ENCODE assay signal across 10 cellular contexts in the genomic region with DNA sequence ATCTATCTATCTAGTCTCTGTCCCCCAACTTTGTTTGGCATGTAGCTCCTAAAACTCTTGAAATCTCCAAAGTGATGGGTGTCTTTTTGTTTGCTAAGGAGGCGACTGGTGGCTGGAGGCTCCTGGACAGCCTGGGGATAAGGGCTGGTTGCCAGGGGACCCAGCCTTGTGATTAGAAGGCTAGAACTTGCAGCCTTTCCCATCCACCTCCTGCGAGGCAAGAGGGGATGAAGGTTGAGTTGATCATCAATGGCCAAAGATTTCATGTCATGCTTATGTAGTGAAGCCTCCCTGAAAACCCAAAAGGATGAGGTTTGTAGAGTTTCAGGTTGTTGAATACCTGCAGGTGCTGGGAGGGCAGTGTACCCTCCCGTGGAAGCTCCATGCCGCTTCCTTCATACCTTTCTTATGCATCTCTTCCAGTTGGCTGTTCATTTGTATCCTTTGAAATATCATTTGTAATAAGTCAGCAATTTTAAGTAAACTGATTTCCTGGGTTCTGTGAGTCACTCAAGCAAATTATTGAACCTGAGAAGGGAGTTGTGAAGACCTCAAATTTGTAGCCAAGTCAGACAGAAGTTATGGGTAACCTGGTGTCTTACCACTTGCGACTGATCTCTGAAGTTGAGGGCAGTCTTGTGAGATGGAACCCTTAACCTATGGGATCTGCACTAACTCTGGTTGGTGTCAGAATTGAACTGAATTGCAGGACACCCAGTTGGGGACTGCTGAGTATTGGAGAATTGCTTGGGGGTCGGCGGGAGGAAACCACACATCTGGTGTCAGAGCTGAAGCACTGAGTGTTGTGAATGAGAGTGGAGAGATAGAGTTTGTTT.
DNase-seq lines count a peak whose midpoint lies in the region; ATAC-seq, FAIRE-seq and TF ChIP-seq lines count a peak whose summit lies in the region.
"Had no signal": no experiment of that assay in that cellular context is flagged by ENCODE, and none has a peak within 500 bp of the region (broad histone marks: within the 10 kb centered on the region; RNA-seq: fewer than 3 reads in every experiment).

No MANE protein-coding gene starts in this region.

- ATAC-seq in activated CD8-positive, alpha-beta memory T cell treated with anti-CD3 and anti-CD28 coated beads, Interleukin-2, amount 10 ng/mL, durations not matched to agents 7 days and 5 days = peak; percentile 40
- no peak for ATAC-seq in HepG2
- ATAC-seq in Right ventricle myocardium inferior = no peak

- DNase-seq in activated effector memory CD4-positive, alpha-beta T cell treated with anti-CD3 and anti-CD28 coated beads, Interleukin-2, amount 50 U/mL, for 16 hours = peak; percentile 48
- no peak for DNase-seq in activated effector memory CD4-positive, alpha-beta T cell treated with Interleukin-2 at 50 U/mL for 16 hours
- DNase-seq in activated CD8-positive, alpha-beta memory T cell treated with anti-CD3 and anti-CD28 coated beads, Interleukin-2, amount 10 ng/mL, durations not matched to agents 7 days and 5 days = peak; percentile 44
- DNase-seq in HepG2 (ENCODE audit: low spot score) (no peak), Right ventricle myocardium inferior (ENCODE audit: missing footprints) (no peak), SK-N-SH (no peak), neuronal stem cell (ENCODE audit: low spot score) (no peak)
- DNase-seq: esophagus squamous epithelium had no signal

- H3K9me3 Mint-ChIP-seq in activated CD8-positive, alpha-beta memory T cell treated with anti-CD3 and anti-CD28 coated beads, Interleukin-2, amount 10 ng/mL, durations not matched to agents 7 days and 5 days (ENCODE audit: low read depth) = peaks cover 3% of the 10 kb centered on the region

- H4K20me1 ChIP-seq in HepG2 (ENCODE audit: insufficient read depth, low read length) (peaks cover 29% of the 10 kb centered on the region; the same call in 1 of the 2 replicates), SK-N-SH (ENCODE audit: insufficient read depth) (no peaks in the 10 kb centered on the region)

- H3K14ac ChIP-seq in neuronal stem cell (ENCODE audit: low read length) = no peak overlapping the region

- no peak overlapping the region for H4K8ac ChIP-seq in neuronal stem cell (ENCODE audit: low read depth, low read length)

- H3K9me3 ChIP-seq in HepG2 (ENCODE audit: low read length) (no peaks in the 10 kb centered on the region), thymus (ENCODE audit: control insufficient read depth) (no peaks in the 10 kb centered on the region), SK-N-SH (no peaks in the 10 kb centered on the region), neuronal stem cell (replicated peaks in 1 of 2; ENCODE audit: control insufficient read depth in 2 of 2, insufficient read depth in 1 of 2, low read depth in 1 of 2, low read length in 2 of 2) (peaks cover 3 to 7% of the 10 kb centered on the region in 2 donors)
- H3K9me3 ChIP-seq: breast epithelium, esophagus squamous epithelium had no signal

- H4K91ac ChIP-seq in neuronal stem cell (ENCODE audit: low read depth, low read length, poor library complexity) = no peak overlapping the region

- H3K23ac ChIP-seq in neuronal stem cell (ENCODE audit: low read depth, low read length, poor library complexity) = no peak overlapping the region

- H3K9ac ChIP-seq in HepG2 (ENCODE audit: insufficient read depth, low read depth, low read length) (no peak overlapping the region), SK-N-SH (no peak overlapping the region), neuronal stem cell (ENCODE audit: low read depth, low read length, poor library complexity) (no peak overlapping the region)

- H3K79me1 ChIP-seq in neuronal stem cell (ENCODE audit: low read depth, low read length) = no peaks in the 10 kb centered on the region

- no peaks in the 10 kb centered on the region for H3K27me3 Mint-ChIP-seq in activated CD8-positive, alpha-beta memory T cell treated with anti-CD3 and anti-CD28 coated beads, Interleukin-2, amount 10 ng/mL, durations not matched to agents 7 days and 5 days

- no peak for TF ChIP-seq CTCF in HepG2 (CRISPR knock-in tag; IDR thresholded peaks at IDR 0.05)
- no peak for TF ChIP-seq CTCF in SK-N-SH (IDR thresholded peaks at IDR 0.05)

- POLR2A ChIA-PET in HepG2 (lab: Yijun Ruan, JAX) = no interaction called here
- POLR2A ChIA-PET in SK-N-SH (lab: Yijun Ruan, JAX) = no interaction called here

- H3K27ac Mint-ChIP-seq in activated CD8-positive, alpha-beta memory T cell treated with anti-CD3 and anti-CD28 coated beads, Interleukin-2, amount 10 ng/mL, durations not matched to agents 7 days and 5 days = peak overlapping the region; percentile 95

- in situ Hi-C loops in HepG2 (cut with HindIII; ENCODE audit: extremely low pct_ligation_motif_present, low pct_unique_long_range_greater_than_20kb) = no loop called here

- H3K9me2 ChIP-seq in SK-N-SH = no peaks in the 10 kb centered on the region

- H3K18ac ChIP-seq in neuronal stem cell (ENCODE audit: low read length) = no peak overlapping the region

- intact Hi-C loops in HepG2 (cut with micrococcal nuclease; ENCODE audit: unreplicated experiment) = no loop called here
- intact Hi-C loops in Right ventricle myocardium inferior (cut with DNase I) = no loop called here

- H3K27me3 ChIP-seq in HepG2 (ENCODE audit: control insufficient read depth in 1 of 2, insufficient read depth in 2 of 2, low read length in 2 of 2) (no peaks in the 10 kb centered on the region), thymus (ENCODE audit: control insufficient read depth, insufficient read depth) (no peaks in the 10 kb centered on the region), SK-N-SH (ENCODE audit: insufficient read depth) (no peaks in the 10 kb centered on the region), neuronal stem cell (ENCODE audit: control insufficient read depth in 3 of 3, insufficient read depth in 3 of 3, low read depth in 1 of 3, low read length in 3 of 3) (no peaks in the 10 kb centered on the region)
- H3K27me3 ChIP-seq: breast epithelium, esophagus squamous epithelium had no signal

- 0 out of 2 replicates have a peak, but pooled peaks cover 8% of the 10 kb centered on the region for H3K4me1 ChIP-seq in HepG2 (ENCODE audit: insufficient read depth, low read length)
- peaks cover 18% of the 10 kb centered on the region for H3K4me1 ChIP-seq in thymus (ENCODE audit: control insufficient read depth, insufficient read depth, low read length)
- H3K4me1 ChIP-seq in SK-N-SH (ENCODE audit: control insufficient read depth in 1 of 2, insufficient read depth in 2 of 2, low read depth in 1 of 2, low read length in 1 of 2) = 0 out of 4 replicates have a peak, but pooled peaks cover 0 to 4% of the 10 kb centered on the region in 2 experiments
- no peaks in the 10 kb centered on the region for H3K4me1 ChIP-seq in neuronal stem cell (ENCODE audit: control insufficient read depth in 2 of 2, insufficient read depth in 1 of 2, low read depth in 1 of 2, low read length in 2 of 2)
- H3K4me1 ChIP-seq: breast epithelium had no signal

- H2BK15ac ChIP-seq in neuronal stem cell (ENCODE audit: low read length) = no peak overlapping the region

- peak overlapping the region; percentile 66 for H3K4me3 Mint-ChIP-seq in activated CD8-positive, alpha-beta memory T cell treated with anti-CD3 and anti-CD28 coated beads, Interleukin-2, amount 10 ng/mL, durations not matched to agents 7 days and 5 days

- H3K36me3 Mint-ChIP-seq in activated CD8-positive, alpha-beta memory T cell treated with anti-CD3 and anti-CD28 coated beads, Interleukin-2, amount 10 ng/mL, durations not matched to agents 7 days and 5 days = peaks cover 17% of the 10 kb centered on the region

- H3K27ac ChIP-seq in HepG2 (ENCODE audit: extremely low read length, insufficient read depth, low read length) (no peak overlapping the region), thymus (ENCODE audit: low read depth) (peak overlapping the region; percentile 15), SK-N-SH (ENCODE audit: low read depth in 2 of 2, low read length in 1 of 2) (no peak overlapping the region), neuronal stem cell (replicated peaks; ENCODE audit: low read length) (no peak overlapping the region)

- H3K79me2 ChIP-seq in HepG2 (ENCODE audit: insufficient read depth, low read length) (peaks cover 74% of the 10 kb centered on the region), SK-N-SH (ENCODE audit: insufficient read depth) (peaks cover 47% of the 10 kb centered on the region)

- TF ChIP-seq EP300 in HepG2 (IDR thresholded peaks at IDR 0.05; ENCODE audit: low read depth in 2 of 2, low read length in 2 of 2) (no peak), HepG2 (CRISPR knock-in tag; IDR thresholded peaks at IDR 0.05; ENCODE audit: borderline replicate concordance) (no peak), SK-N-SH (IDR thresholded peaks at IDR 0.05; ENCODE audit: borderline replicate concordance in 1 of 2, low read depth in 1 of 2, low read length in 1 of 2) (no peak)

- no peak overlapping the region for H2BK120ac ChIP-seq in neuronal stem cell (ENCODE audit: low read depth, low read length)

- CTCF ChIA-PET in activated CD8-positive, alpha-beta memory T cell treated with anti-CD3 and anti-CD28 coated beads, Interleukin-2, amount 10 ng/mL, durations not matched to agents 7 days and 5 days (lab: Charles Lee) = interaction anchor here (1.0 to 4.1 kb wide), 6 partner anchors 11 to 87 kb away, joined by 3 to 22 read pairs (median 4); no protein-coding TSS in a partner anchor
- CTCF ChIA-PET in HepG2 (lab: Yijun Ruan, JAX; ENCODE audit: low intra/inter-chr PET ratio, low total read pairs) (no interaction called here), SK-N-SH (lab: Yijun Ruan, JAX) (interaction anchor here (1.3 to 2.1 kb wide), 3 partner anchors 12 to 31 kb away, joined by 3 to 9 read pairs (median 3); no protein-coding TSS in a partner anchor)

- H3K36me3 ChIP-seq in HepG2 (replicated peaks in 1 of 2; ENCODE audit: control insufficient read depth in 1 of 2, insufficient read depth in 2 of 2, low read length in 2 of 2) (peaks cover 7 to 17% of the 10 kb centered on the region in 2 experiments; a peak in 4 of 5 replicates), thymus (ENCODE audit: control insufficient read depth, insufficient read depth) (no peaks in the 10 kb centered on the region), SK-N-SH (replicated peaks in 1 of 2; ENCODE audit: control insufficient read depth in 1 of 2, insufficient read depth in 2 of 2, low read length in 1 of 2) (peaks cover 0 to 5% of the 10 kb centered on the region in 2 experiments), neuronal stem cell (replicated peaks in 1 of 2; ENCODE audit: control insufficient read depth in 2 of 2, insufficient read depth in 2 of 2, low read length in 2 of 2) (no peaks in the 10 kb centered on the region)
- H3K36me3 ChIP-seq: breast epithelium, esophagus squamous epithelium had no signal

- WGBS in HepG2 (ENCODE audit: low lambda C conversion rate) = over 99% methylated on average over 7 of the region's 7 CpGs
- 78% methylated on average over 7 of the region's 7 CpGs for WGBS in thymus
- 95% methylated on average over 7 of the region's 7 CpGs for WGBS in SK-N-SH (ENCODE audit: low lambda C conversion rate)
- no CpG with 5 or more reads among the region's 7 CpGs for WGBS in neuronal stem cell (ENCODE audit: extremely low coverage in 2 of 2, insufficient read length in 2 of 2, insufficient replicate concordance in 1 of 2), 2 donors

- no peak overlapping the region for H2AK5ac ChIP-seq in neuronal stem cell (ENCODE audit: low read depth, low read length)

- no peak overlapping the region for H2BK5ac ChIP-seq in neuronal stem cell (ENCODE audit: low read length)

- no peak overlapping the region for H3K4ac ChIP-seq in neuronal stem cell (ENCODE audit: low read length)

- H3F3A ChIP-seq in SK-N-SH (replicated peaks; ENCODE audit: insufficient read depth) = no peaks in the 10 kb centered on the region

- no peak for TF ChIP-seq POLR2A in HepG2 (IDR thresholded peaks at IDR 0.05; ENCODE audit: insufficient read depth in 1 of 2, low read depth in 2 of 2, low read length in 2 of 2)

- no peak overlapping the region for H2BK12ac ChIP-seq in neuronal stem cell (ENCODE audit: low read length)

- FAIRE-seq in HepG2 (lab: Jason Lieb, UNC) = no peak

- TF ChIP-seq RAD21 in HepG2 (CRISPR knock-in tag; IDR thresholded peaks at IDR 0.05) (no peak), SK-N-SH (IDR thresholded peaks at IDR 0.05; ENCODE audit: low read length) (no peak)

- no TSS peak for BruUV-seq in HepG2 (replicated peaks; lab: Mats Ljungman, UMichigan)

- H3K4me3 ChIP-seq in HepG2 (replicated peaks in 1 of 3; ENCODE audit: insufficient read depth in 1 of 3, low read depth in 2 of 3, low read length in 3 of 3) = no peak overlapping the region
- H3K4me3 ChIP-seq in thymus (ENCODE audit: low read length) = no peak overlapping the region
- H3K4me3 ChIP-seq in SK-N-SH (ENCODE audit: low read depth in 2 of 2, low read length in 1 of 2) = no peak overlapping the region
- no peak overlapping the region for H3K4me3 ChIP-seq in neuronal stem cell (ENCODE audit: low read length in 2 of 2)
- H3K4me3 ChIP-seq: breast epithelium, esophagus squamous epithelium had no signal

- H2AFZ ChIP-seq in HepG2 (ENCODE audit: low read length) (no peak overlapping the region), SK-N-SH (ENCODE audit: low read depth) (no peak overlapping the region), neuronal stem cell (ENCODE audit: low read length) (no peak overlapping the region)

- no peak overlapping the region for H3K4me2 ChIP-seq in HepG2 (ENCODE audit: low read depth, low read length)
- H3K4me2 ChIP-seq in SK-N-SH = no peak overlapping the region
- H3K4me2 ChIP-seq in neuronal stem cell (ENCODE audit: insufficient read depth, low read length, poor library complexity, severe bottlenecking) = no peak overlapping the region

- peaks cover 41% of the 10 kb centered on the region for H3K4me1 Mint-ChIP-seq in activated CD8-positive, alpha-beta memory T cell treated with anti-CD3 and anti-CD28 coated beads, Interleukin-2, amount 10 ng/mL, durations not matched to agents 7 days and 5 days

Comparison
In these comparisons a context has a peak if more than half of its experiments do, and no peak if none do; other contexts are left out.
1. DNase-seq: peak in activated effector memory CD4-positive, alpha-beta T cell treated with anti-CD3 and anti-CD28 coated beads, Interleukin-2, amount 50 U/mL, for 16 hours (single experiment) and activated CD8-positive, alpha-beta memory T cell treated with anti-CD3 and anti-CD28 coated beads, Interleukin-2, amount 10 ng/mL, durations not matched to agents 7 days and 5 days (single experiment); none in activated effector memory CD4-positive, alpha-beta T cell treated with Interleukin-2 at 50 U/mL for 16 hours (single experiment), HepG2 (single experiment), Right ventricle myocardium inferior (single experiment), SK-N-SH (single experiment) and neuronal stem cell (single experiment).